12 cellular contexts compared by ENCODE assay signal in the genomic region with DNA sequence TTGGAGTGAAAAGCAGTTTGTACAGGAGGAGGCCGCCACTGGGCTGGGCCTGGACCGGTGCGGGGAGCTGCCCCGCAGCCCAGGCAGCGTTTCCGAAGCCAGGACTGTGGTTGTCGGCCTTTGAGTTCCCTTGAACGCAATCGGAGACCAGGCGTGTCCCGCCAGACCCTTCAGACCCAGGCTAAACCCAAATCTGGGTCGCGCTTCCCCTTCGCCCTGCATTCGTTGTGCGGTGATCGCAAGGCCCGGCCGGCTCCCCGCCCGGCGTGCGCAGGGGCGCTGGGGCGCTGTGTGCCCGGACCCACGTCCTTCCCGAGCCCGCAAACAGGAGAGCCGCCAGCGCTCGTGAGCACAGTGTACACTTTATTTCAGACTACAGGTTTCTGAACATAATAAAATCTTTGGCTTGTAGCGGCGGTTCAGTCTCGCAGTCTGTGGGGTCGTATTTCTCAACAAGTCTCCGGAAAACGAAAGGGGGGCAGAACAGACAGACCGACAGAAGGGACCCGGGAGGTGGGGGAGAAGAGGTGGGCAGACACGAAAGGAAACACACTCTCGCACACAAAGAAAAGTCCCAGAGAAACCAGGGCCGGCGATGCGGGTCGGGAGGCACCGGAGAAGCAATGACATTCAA. TPM values are rescaled to one million over a fixed set of nuclear protein-coding genes. Genes with fewer than 3 reads are reported as not detected.
DNase-seq lines count a peak whose midpoint lies in the region; ATAC-seq and TF ChIP-seq lines count a peak whose summit lies in the region.
"Had no signal": no experiment of that assay in that cellular context is flagged by ENCODE, and none has a peak within 500 bp of the region (broad histone marks: within the 10 kb centered on the region; RNA-seq: fewer than 3 reads in every experiment).

No MANE protein-coding gene starts in this region.

- TF ChIP-seq CTCF in astrocyte of the spinal cord (IDR thresholded peaks at IDR 0.05; ENCODE audit: low read depth, low read length) (no peak), mesothelial cell of epicardium (IDR thresholded peaks at IDR 0.05; ENCODE audit: unreplicated experiment) (no peak), GM10266 (IDR thresholded peaks at IDR 0.05; ENCODE audit: control insufficient read depth, insufficient read depth, low read depth, missing control alignments) (no peak)

- peak in 1 of 2 donors; percentile 15 for ATAC-seq in activated T-cell treated with anti-CD3 and anti-CD28 coated beads, Interleukin-2, amount 50 U/mL, for 72 hours (replicated peaks in 1 of 2)
- ATAC-seq in GM21515 (IDR thresholded peaks at IDR 0.05; ENCODE audit: unreplicated experiment) (no peak), HG03135 (IDR thresholded peaks at IDR 0.05; ENCODE audit: unreplicated experiment) (no peak)

- H3K36me3 Mint-ChIP-seq in activated T-cell treated with anti-CD3 and anti-CD28 coated beads, Interleukin-2, amount 50 U/mL, for 72 hours (ENCODE audit: insufficient read depth in 2 of 2): no peaks in the 10 kb centered on the region
- peaks cover 21% of the 10 kb centered on the region for H3K36me3 Mint-ChIP-seq in mesothelial cell of epicardium

- in situ Hi-C loops in astrocyte of the spinal cord (cut with HindIII; ENCODE audit: low sequenced_read_pairs): no loop called here

- H3K4me3 ChIP-seq in astrocyte of the spinal cord (ENCODE audit: low read depth, low read length) (peak overlapping the region; percentile 35), subcutaneous abdominal adipose tissue (ENCODE audit: low read depth in 1 of 5, low read length in 5 of 5) (peak overlapping the region; percentile 51 to 71 (median 60))
- H3K4me3 ChIP-seq: lung, SJCRH30 had no signal

- peak overlapping the region; percentile 30 for H3K27ac ChIP-seq in subcutaneous abdominal adipose tissue (ENCODE audit: low read depth, low read length)
- H3K27ac ChIP-seq: C4-2B, SJCRH30 had no signal

- DNase-seq in activated T-cell treated with anti-CD3 and anti-CD28 coated beads, Interleukin-2, amount 50 U/mL, for 72 hours: no peak
- DNase-seq in activated T-cell treated with anti-CD3 and anti-CD28 coated beads for 4 hours (no peak), astrocyte of the spinal cord (ENCODE audit: low read depth, low spot score) (no peak), mesothelial cell of epicardium (ENCODE audit: low spot score in 2 of 2, unreplicated experiment in 2 of 2) (peak in 1 of 2 experiments; percentile 34), GM10266 (ENCODE audit: extremely low spot score) (no peak)
- DNase-seq: NCI-H187 treated with DMSO at 0.1 percent for 48 hours, SJCRH30 had no signal

- no peaks in the 10 kb centered on the region for H3K9me3 Mint-ChIP-seq in activated T-cell treated with anti-CD3 and anti-CD28 coated beads, Interleukin-2, amount 50 U/mL, for 72 hours
- no peaks in the 10 kb centered on the region for H3K9me3 Mint-ChIP-seq in mesothelial cell of epicardium

- H3K9ac ChIP-seq in subcutaneous abdominal adipose tissue (ENCODE audit: low read length in 5 of 5): peak overlapping the region in 3 of 5 donors; percentile 4 to 50 (median 35)

- peaks cover 3 to 54% (median 49%) of the 10 kb centered on the region in 5 donors for H3K4me1 ChIP-seq in subcutaneous abdominal adipose tissue (ENCODE audit: control insufficient read depth in 5 of 5, insufficient read depth in 5 of 5, low read length in 5 of 5)
- H3K4me1 ChIP-seq: SJCRH30 had no signal

- peaks cover 23% of the 10 kb centered on the region for H3K4me1 Mint-ChIP-seq in activated T-cell treated with anti-CD3 and anti-CD28 coated beads, Interleukin-2, amount 50 U/mL, for 72 hours (ENCODE audit: low read depth)
- peaks cover 58% of the 10 kb centered on the region for H3K4me1 Mint-ChIP-seq in mesothelial cell of epicardium

- H3K27ac Mint-ChIP-seq in activated T-cell treated with anti-CD3 and anti-CD28 coated beads, Interleukin-2, amount 50 U/mL, for 72 hours: no peak overlapping the region
- peak overlapping the region; percentile 93 for H3K27ac Mint-ChIP-seq in mesothelial cell of epicardium

- no peaks in the 10 kb centered on the region for H3K9me3 ChIP-seq in subcutaneous abdominal adipose tissue (ENCODE audit: control insufficient read depth in 5 of 5, low read length in 5 of 5)
- H3K9me3 ChIP-seq: SJCRH30 had no signal

- H3K36me3 ChIP-seq in subcutaneous abdominal adipose tissue (ENCODE audit: control insufficient read depth in 5 of 5, insufficient read depth in 5 of 5, low read length in 5 of 5): no peaks in the 10 kb centered on the region
- H3K36me3 ChIP-seq: SJCRH30 had no signal

- H3K4me3 Mint-ChIP-seq in activated T-cell treated with anti-CD3 and anti-CD28 coated beads, Interleukin-2, amount 50 U/mL, for 72 hours: peak overlapping the region; percentile 83 to 84
- H3K4me3 Mint-ChIP-seq in mesothelial cell of epicardium: peak overlapping the region; percentile 77

- H3K27me3 ChIP-seq in subcutaneous abdominal adipose tissue (ENCODE audit: control insufficient read depth in 5 of 5, insufficient read depth in 4 of 5, low read length in 5 of 5): peaks cover 0 to 60% (median 41%) of the 10 kb centered on the region in 5 donors

- H3K27me3 Mint-ChIP-seq in activated T-cell treated with anti-CD3 and anti-CD28 coated beads, Interleukin-2, amount 50 U/mL, for 72 hours (ENCODE audit: low read depth): peaks cover 89% of the 10 kb centered on the region
- H3K27me3 Mint-ChIP-seq in mesothelial cell of epicardium (ENCODE audit: low read depth): peaks cover 85% of the 10 kb centered on the region

RNA-seq across cellular contexts. Expression of gene EN1, which starts 5.5 kb away (rescaled TPM):
- total RNA-seq in activated T-cell treated with anti-CD3 and anti-CD28 coated beads, Interleukin-2, amount 50 U/mL, for 72 hours: not detected
- 17.7 to 18.3 TPM (median 17.9 TPM) in 3 replicates for total RNA-seq in mesothelial cell of epicardium
- total RNA-seq: lung, SJCRH30 had no signal

Comparison
In these comparisons a context has a peak if more than half of its experiments do, and no peak if none do; other contexts are left out.
1. RNA of gene EN1, which starts 5.5 kb away (total RNA-seq): 17.7 to 18.3 TPM in mesothelial cell of epicardium; not detected in activated T-cell treated with anti-CD3 and anti-CD28 coated beads, Interleukin-2, amount 50 U/mL, for 72 hours; every median in the first group is over 10 times any median in the second.